ENCODE assay signal across 23 cellular contexts in genomic region chr20:62003567-62004405, GRCh38.
DNase-seq lines count a peak whose midpoint lies in the region; ATAC-seq and TF ChIP-seq lines count a peak whose summit lies in the region.
"Had no signal": no experiment of that assay in that cellular context is flagged by ENCODE, and none has a peak within 500 bp of the region (broad histone marks: within the 10 kb centered on the region; RNA-seq: fewer than 3 reads in every experiment).

No MANE protein-coding gene starts in this region.

- H2BK120ac ChIP-seq in neuronal stem cell (ENCODE audit: low read depth, low read length): no peak overlapping the region

- peaks cover 0 to 8% (median 0%) of the 10 kb centered on the region in 11 experiments; a peak in 2 of 22 replicates for H3K9me3 ChIP-seq in BLaER1 treated with 17β-estradiol and CSF1 and Interleukin-3, amounts not matched to agents 10 nM and 100 nM (replicated peaks in 1 of 11)
- H3K9me3 ChIP-seq in RWPE2 (ENCODE audit: severe bottlenecking) (no peaks in the 10 kb centered on the region), neuronal stem cell (replicated peaks in 1 of 2; ENCODE audit: control insufficient read depth in 2 of 2, insufficient read depth in 1 of 2, low read depth in 1 of 2, low read length in 2 of 2) (peaks cover 0 to 6% of the 10 kb centered on the region in 2 donors)
- H3K9me3 ChIP-seq: HAP-1 had no signal

- peak overlapping the region in 1 of 11 experiments; percentile 7; a peak in 2 of 22 replicates for H3K9ac ChIP-seq in BLaER1 treated with 17β-estradiol and CSF1 and Interleukin-3, amounts not matched to agents 10 nM and 100 nM
- peak overlapping the region; percentile 38 for H3K9ac ChIP-seq in neuronal stem cell (ENCODE audit: low read depth, low read length, poor library complexity)

- no peak overlapping the region for H3K4ac ChIP-seq in neuronal stem cell (ENCODE audit: low read length)

- H3K27ac ChIP-seq in BLaER1 treated with 17β-estradiol and CSF1 and Interleukin-3, amounts not matched to agents 10 nM and 100 nM: no peak overlapping the region
- no peak overlapping the region for H3K27ac ChIP-seq in RWPE2 (ENCODE audit: poor library complexity, severe bottlenecking)
- H3K27ac ChIP-seq in neuronal stem cell (replicated peaks; ENCODE audit: low read length): no peak overlapping the region

- no peak overlapping the region for H3K4me3 ChIP-seq in BLaER1 treated with 17β-estradiol and CSF1 and Interleukin-3, amounts not matched to agents 10 nM and 100 nM
- H3K4me3 ChIP-seq in RWPE2 (ENCODE audit: severe bottlenecking) (no peak overlapping the region), neuronal stem cell (ENCODE audit: low read length in 2 of 2) (no peak overlapping the region)
- H3K4me3 ChIP-seq: HAP-1 had no signal

- peaks cover 95 to 100% (median 99%) of the 10 kb centered on the region in 11 experiments for H3K36me3 ChIP-seq in BLaER1 treated with 17β-estradiol and CSF1 and Interleukin-3, amounts not matched to agents 10 nM and 100 nM
- H3K36me3 ChIP-seq in RWPE2 (ENCODE audit: low read depth) (peaks cover 90% of the 10 kb centered on the region), neuronal stem cell (replicated peaks in 1 of 2; ENCODE audit: control insufficient read depth in 2 of 2, insufficient read depth in 2 of 2, low read length in 2 of 2) (peaks cover 63 to 100% of the 10 kb centered on the region in 2 donors)

- peak; percentile 83 for DNase-seq in RWPE2 (ENCODE audit: low spot score)
- DNase-seq in left kidney (ENCODE audit: low read depth, low spot score): peak; percentile 46
- no peak for DNase-seq in neuronal stem cell (ENCODE audit: low spot score)
- no peak for DNase-seq in germinal center (ENCODE audit: low spot score)
- DNase-seq in cardiac septum (ENCODE audit: low spot score): no peak
- DNase-seq in NCI-H2196 (lab: John Stamatoyannopoulos, UW; ENCODE audit: unreplicated experiment): no peak
- DNase-seq: CD4-positive, alpha-beta T cell; COR-L47; DMS53; GOT3; HFFc6; NCI-H1105; NCI-H1436 treated with DMSO at 0.1 percent for 48 hours; NCI-H2029; NCI-H446 treated with DMSO at 0.1 percent for 48 hours; NCI-H526; NCI-H82; NK-92 treated with Interleukin-12 subunit alpha and Interleukin-12 subunit beta, amount 100 ng/mL, for 24 hours; RPMI8226; SHP77 had no signal

- peak overlapping the region; percentile 58 for H3K23ac ChIP-seq in neuronal stem cell (ENCODE audit: low read depth, low read length, poor library complexity)

- intact Hi-C loops in cardiac septum (cut with DNase I): no loop called here

- WGBS in neuronal stem cell (ENCODE audit: extremely low coverage in 2 of 2, insufficient read length in 2 of 2, insufficient replicate concordance in 1 of 2), 2 donors: no CpG with 5 or more reads among the region's 24 CpGs

- H4K20me1 ChIP-seq in BLaER1 treated with 17β-estradiol and CSF1 and Interleukin-3, amounts not matched to agents 10 nM and 100 nM: peaks cover 0 to 78% (median 47%) of the 10 kb centered on the region in 11 experiments; a peak in 18 of 22 replicates

- H3K79me1 ChIP-seq in neuronal stem cell (ENCODE audit: low read depth, low read length): peaks cover 7% of the 10 kb centered on the region

- no peak overlapping the region for H2AFZ ChIP-seq in neuronal stem cell (ENCODE audit: low read length)

- H3K14ac ChIP-seq in neuronal stem cell (ENCODE audit: low read length): peak overlapping the region; percentile 47

- no peak overlapping the region for H4K91ac ChIP-seq in neuronal stem cell (ENCODE audit: low read depth, low read length, poor library complexity)

- no peak overlapping the region for H2BK15ac ChIP-seq in neuronal stem cell (ENCODE audit: low read length)

- no peak overlapping the region for H2BK5ac ChIP-seq in neuronal stem cell (ENCODE audit: low read length)

- H3K18ac ChIP-seq in neuronal stem cell (ENCODE audit: low read length): no peak overlapping the region

- H3K4me1 ChIP-seq in BLaER1 treated with 17β-estradiol and CSF1 and Interleukin-3, amounts not matched to agents 10 nM and 100 nM: peaks cover under 1 to 45% (median 31%) of the 10 kb centered on the region in 10 experiments; a peak in 18 of 20 replicates
- no peaks in the 10 kb centered on the region for H3K4me1 ChIP-seq in RWPE2 (ENCODE audit: insufficient read depth, poor library complexity, severe bottlenecking)
- H3K4me1 ChIP-seq in neuronal stem cell (ENCODE audit: control insufficient read depth in 2 of 2, insufficient read depth in 1 of 2, low read depth in 1 of 2, low read length in 2 of 2): no peaks in the 10 kb centered on the region
- H3K4me1 ChIP-seq: HAP-1 had no signal

- peak overlapping the region in 8 of 11 experiments; percentile 38 to 82 (median 70); a peak in 15 of 22 replicates for H3K4me2 ChIP-seq in BLaER1 treated with 17β-estradiol and CSF1 and Interleukin-3, amounts not matched to agents 10 nM and 100 nM
- peak overlapping the region; percentile 4 for H3K4me2 ChIP-seq in neuronal stem cell (ENCODE audit: insufficient read depth, low read length, poor library complexity, severe bottlenecking)

- no peaks in the 10 kb centered on the region for H3K27me3 ChIP-seq in BLaER1 treated with 17β-estradiol and CSF1 and Interleukin-3, amounts not matched to agents 10 nM and 100 nM
- H3K27me3 ChIP-seq in RWPE2 (ENCODE audit: insufficient read depth, poor library complexity, severe bottlenecking): no peaks in the 10 kb centered on the region
- H3K27me3 ChIP-seq in neuronal stem cell (ENCODE audit: control insufficient read depth in 3 of 3, insufficient read depth in 3 of 3, low read depth in 1 of 3, low read length in 3 of 3): no peaks in the 10 kb centered on the region

- peak overlapping the region; percentile 6 for H2BK12ac ChIP-seq in neuronal stem cell (ENCODE audit: low read length)

- ATAC-seq in RWPE2 (ENCODE audit: low read depth): no peak
- no peak for ATAC-seq in HG02870 (IDR thresholded peaks at IDR 0.05; ENCODE audit: unreplicated experiment)

- H2AK5ac ChIP-seq in neuronal stem cell (ENCODE audit: low read depth, low read length): no peak overlapping the region

- no peak for TF ChIP-seq CTCF in RWPE2 (IDR thresholded peaks at IDR 0.05; ENCODE audit: poor library complexity, severe bottlenecking)

- no peak overlapping the region for H4K8ac ChIP-seq in neuronal stem cell (ENCODE audit: low read depth, low read length)

Comparison
In these comparisons a context has a peak if more than half of its experiments do, and no peak if none do; other contexts are left out.
1. DNase-seq: peak in RWPE2 (single experiment) and left kidney (single experiment); none in neuronal stem cell (single experiment), germinal center (single experiment), cardiac septum (single experiment) and NCI-H2196 (single experiment).